8 cellular contexts compared by ENCODE assay signal in the genomic region with DNA sequence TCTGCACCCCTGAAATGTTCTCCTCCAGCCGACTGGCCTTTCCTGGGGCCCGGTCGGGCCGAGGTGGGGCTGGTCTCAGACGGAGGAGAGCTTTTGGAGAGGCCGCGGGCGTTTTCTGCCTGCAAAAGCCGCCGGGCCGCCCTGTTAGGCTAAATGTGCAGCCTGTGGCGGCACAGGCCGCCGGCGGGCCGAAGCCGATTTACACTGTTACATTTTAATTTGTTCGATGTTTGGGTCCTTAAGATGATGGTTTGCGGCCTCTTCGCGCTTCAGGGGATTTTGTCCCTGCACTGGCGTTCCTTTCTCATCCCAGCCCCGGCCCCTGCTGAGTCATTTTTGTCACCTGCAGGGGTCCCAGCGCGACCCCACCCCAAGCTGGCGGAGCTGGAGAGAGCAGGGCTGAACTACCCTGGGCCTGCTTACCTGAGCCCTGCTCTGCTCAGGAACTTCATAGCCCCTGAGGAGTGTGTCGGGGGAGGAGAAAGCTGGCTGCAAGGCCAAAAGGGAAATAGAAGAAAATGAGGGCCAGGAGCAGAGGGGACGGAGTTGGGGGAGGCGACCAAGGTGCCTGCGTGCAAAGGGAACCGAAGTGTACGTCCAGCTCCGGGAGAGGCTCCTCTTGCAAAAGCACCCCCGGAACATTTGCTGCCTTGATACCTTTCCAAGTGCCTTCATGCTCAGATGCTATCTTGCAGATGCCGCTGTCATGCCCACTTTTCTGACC. TPM values are rescaled to one million over a fixed set of nuclear protein-coding genes. Genes with fewer than 3 reads are reported as not detected.
DNase-seq lines count a peak whose midpoint lies in the region; ATAC-seq and TF ChIP-seq lines count a peak whose summit lies in the region.

No MANE protein-coding gene starts in this region.

- DNase-seq in NCI-H748 (lab: John Stamatoyannopoulos, UW; ENCODE audit: unreplicated experiment) (peak; percentile 65), NCI-H748 treated with DMSO at 0.1 percent for 48 hours (lab: John Stamatoyannopoulos, UW) (no peak), RWPE2 (ENCODE audit: low spot score) (no peak), cortex of kidney (lab: John Stamatoyannopoulos, UW) (peak; percentile 4), memory B cell (ENCODE audit: low spot score in 2 of 2) (peak in 1 of 2 donors; percentile 29), thyroid gland (peak; percentile 22 to 42), NCI-H1417 treated with DMSO at 0.1 percent for 48 hours (lab: John Stamatoyannopoulos, UW) (no peak)

- H3K27ac ChIP-seq in RWPE2 (ENCODE audit: poor library complexity, severe bottlenecking) (peak overlapping the region; percentile 73), thyroid gland (peak overlapping the region; percentile 79 to 93 (median 81))

- H3K9me3 ChIP-seq in RWPE2 (ENCODE audit: severe bottlenecking) = no peaks in the 10 kb centered on the region
- no peaks in the 10 kb centered on the region for H3K9me3 ChIP-seq in thyroid gland

- H3K4me1 ChIP-seq in RWPE2 (ENCODE audit: insufficient read depth, poor library complexity, severe bottlenecking) (peaks cover 6% of the 10 kb centered on the region), thyroid gland (peaks cover 0 to 25% of the 10 kb centered on the region in 2 donors)

- TF ChIP-seq CTCF in RWPE2 (IDR thresholded peaks at IDR 0.05; ENCODE audit: poor library complexity, severe bottlenecking) (no peak), thyroid gland (IDR thresholded peaks at IDR 0.05) (no peak)

- peak overlapping the region; percentile 99 for H3K27ac Mint-ChIP-seq in memory B cell

- peak overlapping the region; percentile 81 for H3K4me3 Mint-ChIP-seq in memory B cell

- H3K27me3 Mint-ChIP-seq in memory B cell = no peaks in the 10 kb centered on the region

- H3K27me3 ChIP-seq in RWPE2 (ENCODE audit: insufficient read depth, poor library complexity, severe bottlenecking) = no peaks in the 10 kb centered on the region
- no peaks in the 10 kb centered on the region for H3K27me3 ChIP-seq in thyroid gland

- H3K4me3 ChIP-seq in RWPE2 (ENCODE audit: severe bottlenecking) (peak overlapping the region; percentile 42), thyroid gland (replicated peaks in 1 of 3) (peak overlapping the region in 2 of 3 donors; percentile 11 to 40)

- H3K36me3 ChIP-seq in RWPE2 (ENCODE audit: low read depth) (peaks cover 21% of the 10 kb centered on the region), thyroid gland (no peaks in the 10 kb centered on the region)

- ATAC-seq in HG03066 (IDR thresholded peaks at IDR 0.05; ENCODE audit: low read depth, unreplicated experiment) (peak; percentile 10), RWPE2 (ENCODE audit: low read depth) (peak; percentile 22), memory B cell (ENCODE audit: low read depth) (peak; percentile 5)

- peaks cover 2% of the 10 kb centered on the region for H3K36me3 Mint-ChIP-seq in memory B cell

- TF ChIP-seq POLR2A in thyroid gland (IDR thresholded peaks at IDR 0.05) = no peak

- WGBS in thyroid gland, 2 donors = 3 to 4% methylated on average over 7 to 10 of the region's 35 CpGs

- peaks cover 25% of the 10 kb centered on the region for H3K4me1 Mint-ChIP-seq in memory B cell

- intact Hi-C loops in thyroid gland (cut with DNase I) = no loop called here

- no peaks in the 10 kb centered on the region for H3K9me3 Mint-ChIP-seq in memory B cell

RNA-seq across cellular contexts. Expression of a gene that starts 0.9 kb away (rescaled TPM):
- total RNA-seq in thyroid gland = 10 to 100 TPM; 80.5 to 89.3 (median 86.3) TPM

Comparison
In these comparisons a context has a peak if more than half of its experiments do, and no peak if none do; other contexts are left out.
1. DNase-seq: peak in NCI-H748 (single experiment), cortex of kidney (single experiment) and thyroid gland (2 of 2); none in NCI-H748 treated with DMSO at 0.1 percent for 48 hours (single experiment), RWPE2 (single experiment) and NCI-H1417 treated with DMSO at 0.1 percent for 48 hours (single experiment).
2. Peak in every context shown above with its lines, with median percentiles within 50 percentile points of each other: ATAC-seq.